1 cellular context compared by ENCODE assay signal in the genomic region with DNA sequence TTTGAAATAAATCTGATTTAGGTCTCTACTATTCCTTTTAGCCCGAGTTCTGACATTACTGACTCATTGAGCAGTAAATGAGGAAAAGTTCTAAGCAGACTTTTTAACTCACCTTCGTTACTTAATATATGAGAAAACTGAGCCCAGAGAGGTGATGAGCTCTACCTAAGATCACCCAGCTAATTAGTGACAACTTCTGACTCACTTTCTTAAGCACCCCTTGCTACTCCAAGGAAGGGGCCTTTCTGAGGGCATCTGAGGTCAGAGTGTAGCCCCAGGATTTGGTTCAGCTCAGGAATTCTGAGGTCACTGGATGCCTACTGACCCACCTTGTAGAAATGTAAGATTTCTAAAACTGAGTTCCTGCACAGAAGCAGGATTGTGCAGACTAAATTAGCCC.
TF ChIP-seq lines count a peak whose summit lies in the region.

No MANE protein-coding gene starts in this region.

TF ChIP-seq in A549, 52 proteins besides CTCF, POLR2A, EP300 and RAD21 (continued from another document):
- TF ChIP-seq, protein P1, sequence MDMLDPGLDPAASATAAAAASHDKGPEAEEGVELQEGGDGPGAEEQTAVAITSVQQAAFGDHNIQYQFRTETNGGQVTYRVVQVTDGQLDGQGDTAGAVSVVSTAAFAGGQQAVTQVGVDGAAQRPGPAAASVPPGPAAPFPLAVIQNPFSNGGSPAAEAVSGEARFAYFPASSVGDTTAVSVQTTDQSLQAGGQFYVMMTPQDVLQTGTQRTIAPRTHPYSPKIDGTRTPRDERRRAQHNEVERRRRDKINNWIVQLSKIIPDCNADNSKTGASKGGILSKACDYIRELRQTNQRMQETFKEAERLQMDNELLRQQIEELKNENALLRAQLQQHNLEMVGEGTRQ (IDR thresholded peaks at IDR 0.05) = no peak
- TF ChIP-seq RNF2 (IDR thresholded peaks at IDR 0.05; ENCODE audit: borderline replicate concordance, low read depth) = no peak
- TF ChIP-seq SMC3 (IDR thresholded peaks at IDR 0.05) = no peak
- TF ChIP-seq HDAC2 (IDR thresholded peaks at IDR 0.05) = no peak
